9 cellular contexts compared by ENCODE assay signal in genomic region chr2:159895258-159896209, GRCh38. TPM values are rescaled to one million over a fixed set of nuclear protein-coding genes. Genes with fewer than 3 reads are reported as not detected.
DNase-seq lines count a peak whose midpoint lies in the region; ATAC-seq, FAIRE-seq and TF ChIP-seq lines count a peak whose summit lies in the region.
"Had no signal": no experiment of that assay in that cellular context is flagged by ENCODE, and none has a peak within 500 bp of the region (broad histone marks: within the 10 kb centered on the region; RNA-seq: fewer than 3 reads in every experiment).

No MANE protein-coding gene starts in this region.

- H3K36me3 ChIP-seq in neutrophil (peaks cover 7% of the 10 kb centered on the region), WERI-Rb-1 (no peaks in the 10 kb centered on the region)

- no peak for FAIRE-seq in frontal cortex (lab: Jason Lieb, UNC)

- no peaks in the 10 kb centered on the region for H3K9me3 ChIP-seq in neutrophil
- no peaks in the 10 kb centered on the region for H3K9me3 ChIP-seq in WERI-Rb-1 (ENCODE audit: severe bottlenecking)

- DNase-seq in activated CD4-positive, alpha-beta T cell treated with anti-CD3 and anti-CD28 coated beads for 48 hours: peak; percentile 23
- no peak for DNase-seq in activated CD4-positive, alpha-beta T cell treated with anti-CD3 and anti-CD28 coated beads, Interleukin-2, amount 50 U/mL, for 48 hours
- DNase-seq in activated effector memory CD4-positive, alpha-beta T cell treated with Interleukin-2 at 50 U/mL for 16 hours: no peak
- no peak for DNase-seq in frontal cortex (ENCODE audit: low spot score in 2 of 2)
- DNase-seq in WERI-Rb-1: no peak
- DNase-seq: AML-193 had no signal

- ATAC-seq in GM21576 (IDR thresholded peaks at IDR 0.05; ENCODE audit: unreplicated experiment) (peak; percentile 45), HG03558 (IDR thresholded peaks at IDR 0.05; ENCODE audit: extremely low read depth, unreplicated experiment) (peak; percentile 41)

- no peak overlapping the region for H3K4me3 ChIP-seq in neutrophil (ENCODE audit: low read depth in 1 of 2, low read length in 1 of 2)
- H3K4me3 ChIP-seq in WERI-Rb-1 (ENCODE audit: low read depth, low read length): no peak overlapping the region

- H3K27ac ChIP-seq in neutrophil: peak overlapping the region; percentile 72
- H3K27ac ChIP-seq in WERI-Rb-1: no peak overlapping the region

- peaks cover 47 to 50% of the 10 kb centered on the region in 2 experiments for H3K4me1 ChIP-seq in neutrophil (ENCODE audit: control insufficient read depth in 1 of 2, insufficient read depth in 1 of 2, low read depth in 1 of 2, low read length in 1 of 2)

- TF ChIP-seq CTCF in neutrophil (IDR thresholded peaks at IDR 0.05) (no peak), WERI-Rb-1 (IDR thresholded peaks at IDR 0.05; ENCODE audit: low read depth, low read length) (no peak)

- H3K27me3 ChIP-seq in neutrophil (no peaks in the 10 kb centered on the region), WERI-Rb-1 (ENCODE audit: insufficient read depth, low read depth, severe bottlenecking) (no peaks in the 10 kb centered on the region)

RNA-seq across cellular contexts. Expression of gene LY75, which starts 9.0 kb away (rescaled TPM):
- total RNA-seq in frontal cortex: 1.2 TPM
